Comparison of ENCODE assay signal across 8 cellular contexts in the genomic region with DNA sequence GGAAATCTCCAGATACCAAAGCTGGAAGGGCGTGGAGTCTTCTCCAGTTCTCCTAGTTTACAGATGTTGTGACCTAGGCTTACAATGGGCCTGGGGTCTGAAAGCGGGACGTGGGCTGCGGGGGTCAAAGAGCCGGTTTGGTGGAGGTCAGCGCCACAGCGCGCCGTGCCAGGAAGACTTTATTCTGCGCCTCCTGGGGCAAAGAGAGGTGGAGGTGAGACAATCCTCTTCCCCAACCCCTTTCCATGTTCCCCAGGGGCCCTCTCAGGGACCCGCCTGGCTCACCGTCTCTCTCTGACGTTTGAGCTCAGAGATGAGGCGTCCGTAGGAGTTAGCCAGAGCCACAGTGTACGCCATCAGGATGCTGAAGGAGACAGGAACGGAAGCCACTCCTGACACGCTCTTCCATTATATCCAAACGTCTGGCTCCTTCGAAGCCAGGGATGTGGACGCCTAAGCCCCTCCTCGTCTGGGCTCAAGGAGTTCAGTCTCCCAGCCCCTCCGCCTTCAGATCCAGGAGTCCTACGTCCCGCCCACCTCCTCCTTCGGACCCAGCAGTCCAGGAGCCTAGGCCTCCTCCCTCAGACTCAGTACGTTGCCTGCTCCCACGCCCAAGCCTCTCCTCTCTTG. TPM values are rescaled to one million over a fixed set of nuclear protein-coding genes. Genes with fewer than 3 reads are reported as not detected.
A peak's percentile ranks its signal among the peaks of the same experiment; 100 is the strongest.
DNase-seq lines count a peak whose midpoint lies in the region; ATAC-seq, FAIRE-seq and TF ChIP-seq lines count a peak whose summit lies in the region.

No MANE protein-coding gene starts in this region.

- no peak overlapping the region for H3K14ac ChIP-seq in H1 (ENCODE audit: insufficient read length)

- FAIRE-seq in H1 (lab: Jason Lieb, UNC), result no peak

- H3K36me3 Mint-ChIP-seq in neural progenitor cell, result peaks cover 16% of the 10 kb centered on the region

- H3K27me3 Mint-ChIP-seq in neural progenitor cell (ENCODE audit: insufficient read depth, low read depth), result peaks cover 15% of the 10 kb centered on the region

- peak overlapping the region; percentile 18 for H4K5ac ChIP-seq in H1 (ENCODE audit: insufficient read length, low read depth, low read length)

- H3K79me2 ChIP-seq in PC-3 (ENCODE audit: low read length), result peaks cover 23% of the 10 kb centered on the region
- H3K79me2 ChIP-seq in H1 (ENCODE audit: control insufficient read depth in 1 of 2, insufficient read depth in 2 of 2, low read length in 2 of 2), result no peaks in the 10 kb centered on the region
- peaks cover 9% of the 10 kb centered on the region for H3K79me2 ChIP-seq in neural progenitor cell (ENCODE audit: low read depth)

- H3K27ac ChIP-seq in PC-3 (ENCODE audit: low read length) (peak overlapping the region; percentile 36), H1 (ENCODE audit: low read depth, low read length) (peak overlapping the region; percentile 59), neural progenitor cell (peak overlapping the region; percentile 30)

- H3K23me2 ChIP-seq in H1 (ENCODE audit: low read depth, low read length), result peaks cover 20% of the 10 kb centered on the region

- H4K20me1 ChIP-seq in PC-3 (ENCODE audit: low read length), result no peaks in the 10 kb centered on the region
- H4K20me1 ChIP-seq in H1 (replicated peaks in 1 of 2; ENCODE audit: control insufficient read depth in 1 of 2, insufficient read depth in 2 of 2, low read length in 2 of 2), result peaks cover 0 to 18% of the 10 kb centered on the region in 2 experiments
- peaks cover 3% of the 10 kb centered on the region for H4K20me1 ChIP-seq in neural progenitor cell (ENCODE audit: low read depth)

- TF ChIP-seq POLR2A in H1 (IDR thresholded peaks at IDR 0.05; ENCODE audit: control extremely low read depth in 1 of 2, low read depth in 2 of 2, low read length in 2 of 2), result no peak

- CTCF ChIA-PET in PC-3 (lab: Charles Lee) (interaction anchor here (0.5 to 1.9 kb wide), 2 partner anchors 23 to 132 kb away, joined by 4 to 10 read pairs; a partner anchor contains a TSS), H1 (lab: Charles Lee; ENCODE audit: partially characterized antibody) (interaction anchor here (0.8 to 2.1 kb wide), 5 partner anchors 10 to 51 kb away, joined by 3 to 8 read pairs (median 4); a partner anchor contains a TSS)

- peak overlapping the region; percentile 91 for H3K27ac Mint-ChIP-seq in neural progenitor cell

- intact Hi-C loops in PC-3 (cut with micrococcal nuclease), result loop anchor here (5.0 kb wide), 1 partner anchor 42 kb away; a partner anchor contains a TSS

- peak overlapping the region; percentile 82 for H3K4me2 ChIP-seq in PC-3 (ENCODE audit: low read length)
- peak overlapping the region; percentile 87 to 100 for H3K4me2 ChIP-seq in H1 (ENCODE audit: insufficient read depth in 1 of 2, low read depth in 2 of 2, low read length in 2 of 2)
- H3K4me2 ChIP-seq in neural progenitor cell, result peak overlapping the region; percentile 84

- H3K18ac ChIP-seq in H1 (ENCODE audit: extremely low read depth, low read length), result no peak overlapping the region; the same call in 1 of the 2 replicates

- no peak overlapping the region for H3K56ac ChIP-seq in H1 (replicated peaks; ENCODE audit: insufficient read length, low read depth, low read length)

- H2BK20ac ChIP-seq in H1 (ENCODE audit: low read length), result no peak overlapping the region

- H3K27me3 ChIP-seq in PC-3 (ENCODE audit: low read length) (no peaks in the 10 kb centered on the region), H1 (replicated peaks in 1 of 4; ENCODE audit: control insufficient read depth in 3 of 4, extremely low read depth in 1 of 4, insufficient read depth in 3 of 4, low read length in 3 of 4) (peaks cover 0 to 9% (median 4%) of the 10 kb centered on the region in 4 experiments; a peak in 4 of 7 replicates), neural progenitor cell (peaks cover 33% of the 10 kb centered on the region)

- no peak for TF ChIP-seq RAD21 in H1 (IDR thresholded peaks at IDR 0.05 in 1 of 2, conservative IDR thresholded peaks at IDR 0.05 in 1 of 2; ENCODE audit: low read depth in 2 of 2, low read length in 2 of 2)

- peak overlapping the region; percentile 62 for H3K9ac ChIP-seq in PC-3 (ENCODE audit: low read length)
- peak overlapping the region in 3 of 4 experiments; percentile 77 to 84 (median 78); a peak in 6 of 7 replicates for H3K9ac ChIP-seq in H1 (replicated peaks in 1 of 4; ENCODE audit: extremely low read depth in 1 of 4, low read depth in 3 of 4, low read length in 3 of 4)
- H3K9ac ChIP-seq in neural progenitor cell, result peak overlapping the region; percentile 47

- no peak overlapping the region for H2BK120ac ChIP-seq in H1 (replicated peaks; ENCODE audit: low read depth, low read length)

- WGBS in H1 (ENCODE audit: extremely low coverage in 1 of 2, insufficient coverage in 1 of 2, insufficient read length in 1 of 2, insufficient replicate concordance in 2 of 2, low coverage in 1 of 2, low lambda C conversion rate in 2 of 2, missing lambda C conversion rate in 1 of 2), 2 experiments, result 6% methylated on average over 26 of the region's 28 CpGs; no CpG with 5 or more reads in 1 of the 2 experiments

- POLR2A ChIA-PET in PC-3 (lab: Charles Lee; ENCODE audit: unreplicated experiment), result interaction anchor here (0.6 to 1.6 kb wide), 5 partner anchors 9 to 33 kb away, joined by 3 to 5 read pairs (median 4); a partner anchor contains a TSS
- POLR2A ChIA-PET in H1 (lab: Charles Lee; ENCODE audit: partially characterized antibody), result interaction anchor here (0.6 to 14.8 kb wide), 7 partner anchors 11 to 46 kb away, joined by 3 to 348 read pairs (median 11); a partner anchor contains a TSS

- H4K8ac ChIP-seq in H1 (ENCODE audit: extremely low read depth, insufficient read depth, low read length), result peak overlapping the region; percentile 75; the same call in 1 of the 2 replicates

- peak overlapping the region; percentile 99 for H3K4me3 Mint-ChIP-seq in neural progenitor cell

- no peak overlapping the region for H3K4ac ChIP-seq in H1 (replicated peaks; ENCODE audit: insufficient read length, low read depth, low read length)

- peak overlapping the region; percentile 97 for H2BK15ac ChIP-seq in H1 (ENCODE audit: low read length)

- TF ChIP-seq EP300 in H1 (IDR thresholded peaks at IDR 0.05; ENCODE audit: borderline replicate concordance in 1 of 2, low read depth in 2 of 2, low read length in 2 of 2), result no peak

- 0 out of 2 replicates have a peak overlapping the region, but pooled peaks have one; percentile 62 for H2BK12ac ChIP-seq in H1 (ENCODE audit: low read depth, low read length)

- BruUV-seq in PC-3 (replicated peaks; lab: Mats Ljungman, UMichigan), result TSS peak; percentile 38

- H3F3A ChIP-seq in PC-3 (ENCODE audit: low read length, unreplicated experiment) (no peaks in the 10 kb centered on the region), neural progenitor cell (ENCODE audit: low read depth) (peaks cover 32% of the 10 kb centered on the region)

- DNase-seq in AG09309 (ENCODE audit: low read depth) (no peak), PC-3 (peak; percentile 43), H1 (ENCODE audit: low read depth in 1 of 2, low spot score in 2 of 2) (peak in 1 of 2 experiments; percentile 58), neural progenitor cell (ENCODE audit: low spot score) (peak; percentile 59), D341Med (ENCODE audit: low spot score) (no peak), HCEC 1CT (no peak)

- ATAC-seq in GM18867 (IDR thresholded peaks at IDR 0.05; ENCODE audit: unreplicated experiment) (peak; percentile 2), PC-3 (peak; percentile 3), GM19467 (IDR thresholded peaks at IDR 0.05; ENCODE audit: unreplicated experiment) (no peak)

- peaks cover 14% of the 10 kb centered on the region for H3K36me3 ChIP-seq in PC-3 (ENCODE audit: low read depth, low read length)
- H3K36me3 ChIP-seq in H1 (ENCODE audit: control insufficient read depth in 2 of 4, insufficient read depth in 4 of 4, low read length in 3 of 4), result peaks cover 6 to 13% (median 9%) of the 10 kb centered on the region in 4 experiments; a peak in 7 of 8 replicates
- H3K36me3 ChIP-seq in neural progenitor cell, result no peaks in the 10 kb centered on the region

- no peaks in the 10 kb centered on the region for H3K9me3 ChIP-seq in PC-3 (ENCODE audit: low read length)
- H3K9me3 ChIP-seq in H1 (ENCODE audit: insufficient read depth in 2 of 2, low read depth in 1 of 2, low read length in 1 of 2), result no peaks in the 10 kb centered on the region
- H3K9me3 ChIP-seq in neural progenitor cell (ENCODE audit: low read depth), result no peaks in the 10 kb centered on the region

- H3K4me1 ChIP-seq in PC-3 (ENCODE audit: insufficient read depth, low read length) (peaks cover 38% of the 10 kb centered on the region), H1 (replicated peaks in 1 of 4; ENCODE audit: control insufficient read depth in 3 of 4, insufficient read depth in 4 of 4, low read length in 3 of 4) (peaks cover 0 to 24% (median 11%) of the 10 kb centered on the region in 4 experiments; a peak in 6 of 7 replicates), neural progenitor cell (peaks cover 4% of the 10 kb centered on the region)

- peaks cover 30% of the 10 kb centered on the region for H3K9me3 Mint-ChIP-seq in neural progenitor cell

- H3K9me2 ChIP-seq in PC-3 (replicated peaks; ENCODE audit: low read length), result no peaks in the 10 kb centered on the region

- H3K79me1 ChIP-seq in H1 (ENCODE audit: low read depth, low read length), result peaks cover 10% of the 10 kb centered on the region

- H2BK5ac ChIP-seq in H1 (ENCODE audit: low read depth, low read length), result peak overlapping the region; percentile 55; the same call in 1 of the 2 replicates

- peaks cover 22% of the 10 kb centered on the region for H3K4me1 Mint-ChIP-seq in neural progenitor cell

- H3K4me3 ChIP-seq in AG09309 (ENCODE audit: control insufficient read depth, low read depth, low read length), result peak overlapping the region; percentile 55
- peak overlapping the region; percentile 71 for H3K4me3 ChIP-seq in PC-3 (ENCODE audit: low read length)
- H3K4me3 ChIP-seq in H1 (ENCODE audit: extremely low read depth in 1 of 4, insufficient read depth in 2 of 4, low read depth in 3 of 4, low read length in 4 of 4), result peak overlapping the region; percentile 56 to 90 (median 84)
- peak overlapping the region; percentile 74 for H3K4me3 ChIP-seq in neural progenitor cell

- H3K23ac ChIP-seq in H1 (ENCODE audit: insufficient read length), result no peak overlapping the region

- H4K91ac ChIP-seq in H1 (replicated peaks; ENCODE audit: insufficient read length, low read length), result no peak overlapping the region

- TF ChIP-seq CTCF in AG09309 (IDR thresholded peaks at IDR 0.05; ENCODE audit: control insufficient read depth, insufficient read depth, low read depth, low read length, missing control alignments), result no peak
- no peak for TF ChIP-seq CTCF in PC-3 (conservative IDR thresholded peaks at IDR 0.05; ENCODE audit: low read depth, low read length)
- TF ChIP-seq CTCF in H1 (IDR thresholded peaks at IDR 0.05; ENCODE audit: control extremely low read depth in 1 of 3, insufficient read depth in 1 of 3, low read depth in 1 of 3, low read length in 3 of 3), result no peak
- no peak for TF ChIP-seq CTCF in neural progenitor cell (IDR thresholded peaks at IDR 0.05)

- H2AK5ac ChIP-seq in H1 (ENCODE audit: low read depth, low read length), result no peak overlapping the region

- H2AFZ ChIP-seq in PC-3 (ENCODE audit: low read length) (peak overlapping the region; percentile 69), H1 (ENCODE audit: low read length) (peak overlapping the region; percentile 65), neural progenitor cell (replicated peaks) (peak overlapping the region; percentile 94)

RNA-seq across cellular contexts. Expression of a gene that starts 0.8 kb away (rescaled TPM):
- 13.6 and 18.8 TPM in 2 replicates for total RNA-seq in PC-3 (2014; rRNA removed)
- 4.4 and 4.6 TPM in 2 replicates for total RNA-seq in H1 (2021; fragmentation: NEBNext Ultra II Directional; extraction: Animal tissue kit (Norgen Biotek cat#: 25700))
- polyA plus RNA-seq in H1 (2011; rRNA removed), result 1.2 and 1.5 TPM in 2 replicates
- polyA plus RNA-seq in H1 (2011; cell fraction: cytosol; rRNA removed), result 2.4 TPM
- polyA plus RNA-seq in H1 (2011; cell fraction: nucleus; rRNA removed), result 2.1 TPM
- 3.9 to 5.0 TPM (median 4.4 TPM) in 4 replicates for polyA plus RNA-seq in H1 (2012, experiment 1 of 2)
- polyA plus RNA-seq in H1 (2012, experiment 2 of 2), result 2.5 TPM
- 4.3 TPM for polyA plus RNA-seq in H1 (2013, experiment 1 of 2)
- polyA plus RNA-seq in H1 (2013, experiment 2 of 2), result 4.5 TPM
- 0.10 and 0.25 TPM in 2 replicates for polyA minus RNA-seq in H1 (2011; rRNA and poly(A)+ RNA removed)
- 0.95 TPM for polyA minus RNA-seq in H1 (2011; cell fraction: cytosol; rRNA and poly(A)+ RNA removed)
- polyA minus RNA-seq in H1 (2011; cell fraction: nucleus; rRNA and poly(A)+ RNA removed), result 1.6 TPM
- 2.7 and 5.4 TPM in 2 replicates for total RNA-seq in neural progenitor cell (ENCODE audit: low replicate concordance)

RNA-seq across cellular contexts. Expression of a gene that starts 12.7 kb away (rescaled TPM):
- total RNA-seq in PC-3 (2014; rRNA removed) (11.2 and 13.4 TPM in 2 replicates), neural progenitor cell (ENCODE audit: low replicate concordance) (0.46 TPM in 1 of 2 replicates, not detected in the other)
- 5.5 and 6.8 TPM in 2 replicates for total RNA-seq in H1 (2021; fragmentation: NEBNext Ultra II Directional; extraction: Animal tissue kit (Norgen Biotek cat#: 25700))
- polyA plus RNA-seq in H1 (2011; rRNA removed), result 6.3 and 12.8 TPM in 2 replicates
- 4.3 TPM for polyA plus RNA-seq in H1 (2011; cell fraction: cytosol; rRNA removed)
- 15.9 TPM for polyA plus RNA-seq in H1 (2011; cell fraction: nucleus; rRNA removed)
- polyA plus RNA-seq in H1 (2012, experiment 1 of 2), result 6.0 to 13.0 TPM (median 9.6 TPM) in 4 replicates
- polyA plus RNA-seq in H1 (2012, experiment 2 of 2), result 4.5 TPM
- polyA plus RNA-seq in H1 (2013, experiment 1 of 2), result 4.2 TPM
- polyA plus RNA-seq in H1 (2013, experiment 2 of 2), result 5.4 TPM
- polyA minus RNA-seq in H1 (2011; rRNA and poly(A)+ RNA removed), result 0.57 and 0.85 TPM in 2 replicates
- not detected for polyA minus RNA-seq in H1 (2011; cell fraction: cytosol; rRNA and poly(A)+ RNA removed)
- polyA minus RNA-seq in H1 (2011; cell fraction: nucleus; rRNA and poly(A)+ RNA removed), result 2.9 TPM

RNA-seq across cellular contexts. Expression of a gene that starts 22.7 kb away (rescaled TPM):
- 41.1 and 60.2 TPM in 2 replicates for total RNA-seq in PC-3 (2014; rRNA removed)
- 82.9 and 86.4 TPM in 2 replicates for total RNA-seq in H1 (2021; fragmentation: NEBNext Ultra II Directional; extraction: Animal tissue kit (Norgen Biotek cat#: 25700))
- 21.2 and 44.0 TPM in 2 replicates for polyA plus RNA-seq in H1 (2011; rRNA removed)
- 21.1 TPM for polyA plus RNA-seq in H1 (2011; cell fraction: cytosol; rRNA removed)
- 40.7 TPM for polyA plus RNA-seq in H1 (2011; cell fraction: nucleus; rRNA removed)
- 58.4 to 80.0 TPM (median 76.9 TPM) in 4 replicates for polyA plus RNA-seq in H1 (2012, experiment 1 of 2)
- polyA plus RNA-seq in H1 (2012, experiment 2 of 2), result 81.1 TPM
- 59.8 TPM for polyA plus RNA-seq in H1 (2013, experiment 1 of 2)
- polyA plus RNA-seq in H1 (2013, experiment 2 of 2), result 58.6 TPM
- 17.1 and 29.0 TPM in 2 replicates for polyA minus RNA-seq in H1 (2011; rRNA and poly(A)+ RNA removed)
- 47.1 TPM for polyA minus RNA-seq in H1 (2011; cell fraction: cytosol; rRNA and poly(A)+ RNA removed)
- 17.9 TPM for polyA minus RNA-seq in H1 (2011; cell fraction: nucleus; rRNA and poly(A)+ RNA removed)
- 23.2 and 29.4 TPM in 2 replicates for total RNA-seq in neural progenitor cell (ENCODE audit: low replicate concordance)

RNA-seq across cellular contexts. Expression of a gene that starts 29.1 kb away (rescaled TPM):
- 231 and 261 TPM in 2 replicates for total RNA-seq in PC-3 (2014; rRNA removed)
- 90.9 and 103 TPM in 2 replicates for total RNA-seq in H1 (2021; fragmentation: NEBNext Ultra II Directional; extraction: Animal tissue kit (Norgen Biotek cat#: 25700))
- 85.5 and 147 TPM in 2 replicates for polyA plus RNA-seq in H1 (2011; rRNA removed)
- polyA plus RNA-seq in H1 (2011; cell fraction: cytosol; rRNA removed), result 55.1 TPM
- polyA plus RNA-seq in H1 (2011; cell fraction: nucleus; rRNA removed), result 111 TPM
- 67.8 to 94.5 TPM (median 90.7 TPM) in 4 replicates for polyA plus RNA-seq in H1 (2012, experiment 1 of 2)
- polyA plus RNA-seq in H1 (2012, experiment 2 of 2), result 98.0 TPM
- 186 TPM for polyA plus RNA-seq in H1 (2013, experiment 1 of 2)
- polyA plus RNA-seq in H1 (2013, experiment 2 of 2), result 198 TPM
- polyA minus RNA-seq in H1 (2011; rRNA and poly(A)+ RNA removed), result 25.7 and 31.5 TPM in 2 replicates
- 60.0 TPM for polyA minus RNA-seq in H1 (2011; cell fraction: cytosol; rRNA and poly(A)+ RNA removed)
- polyA minus RNA-seq in H1 (2011; cell fraction: nucleus; rRNA and poly(A)+ RNA removed), result 54.3 TPM
- total RNA-seq in neural progenitor cell (ENCODE audit: low replicate concordance), result 20.0 and 91.0 TPM in 2 replicates

RNA-seq across cellular contexts. Expression of a gene that starts 30.8 kb away (rescaled TPM):
- 122 and 173 TPM in 2 replicates for total RNA-seq in PC-3 (2014; rRNA removed)
- total RNA-seq in H1 (2021; fragmentation: NEBNext Ultra II Directional; extraction: Animal tissue kit (Norgen Biotek cat#: 25700)), result 22.5 and 24.2 TPM in 2 replicates
- 52.3 and 55.4 TPM in 2 replicates for polyA plus RNA-seq in H1 (2011; rRNA removed)
- polyA plus RNA-seq in H1 (2011; cell fraction: cytosol; rRNA removed), result 35.5 TPM
- 34.2 TPM for polyA plus RNA-seq in H1 (2011; cell fraction: nucleus; rRNA removed)
- 10.7 to 23.5 TPM (median 21.4 TPM) in 4 replicates for polyA plus RNA-seq in H1 (2012, experiment 1 of 2)
- polyA plus RNA-seq in H1 (2012, experiment 2 of 2), result 30.6 TPM
- 23.3 TPM for polyA plus RNA-seq in H1 (2013, experiment 1 of 2)
- 23.9 TPM for polyA plus RNA-seq in H1 (2013, experiment 2 of 2)
- 9.1 and 15.3 TPM in 2 replicates for polyA minus RNA-seq in H1 (2011; rRNA and poly(A)+ RNA removed)
- 14.9 TPM for polyA minus RNA-seq in H1 (2011; cell fraction: cytosol; rRNA and poly(A)+ RNA removed)
- polyA minus RNA-seq in H1 (2011; cell fraction: nucleus; rRNA and poly(A)+ RNA removed), result 13.4 TPM
- total RNA-seq in neural progenitor cell (ENCODE audit: low replicate concordance), result 10.3 and 37.3 TPM in 2 replicates

Comparison
In these comparisons a context has a peak if more than half of its experiments do, and no peak if none do; other contexts are left out.
1. DNase-seq: peak in PC-3 (single experiment) and neural progenitor cell (single experiment); none in AG09309 (single experiment), D341Med (single experiment) and HCEC 1CT (single experiment).
2. Peak in every context shown above with its lines, with median percentiles within 50 percentile points of each other: H3K4me3 ChIP-seq, H2AFZ ChIP-seq, H3K27ac ChIP-seq, H3K4me2 ChIP-seq and H3K9ac ChIP-seq.